In the genomic region with DNA sequence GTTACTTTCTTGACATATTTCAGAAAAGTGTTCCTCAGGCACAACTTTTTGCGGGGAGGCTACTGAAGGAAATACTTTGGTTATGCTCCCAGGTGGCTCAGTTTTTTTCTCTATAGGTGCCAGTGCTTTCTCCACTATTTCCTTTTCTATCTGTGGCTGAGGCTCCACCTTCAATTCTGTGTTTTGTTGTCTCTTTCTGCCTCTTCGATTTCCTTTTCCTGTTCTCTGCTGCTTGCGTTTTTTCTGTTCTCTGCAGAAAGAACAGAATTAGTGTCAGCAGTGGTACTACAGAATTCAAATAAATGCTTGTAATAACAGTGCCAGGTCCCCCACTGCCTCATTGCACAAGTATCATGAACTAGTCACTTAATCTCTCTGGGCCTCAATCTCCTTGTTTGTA, we compare ENCODE assay signal across 30 cellular contexts. TPM values are rescaled to one million over a fixed set of nuclear protein-coding genes. Genes with fewer than 3 reads are reported as not detected.
DNase-seq lines count a peak whose midpoint lies in the region; ATAC-seq, FAIRE-seq and TF ChIP-seq lines count a peak whose summit lies in the region.
"Had no signal": no experiment of that assay in that cellular context is flagged by ENCODE, and none has a peak within 500 bp of the region (broad histone marks: within the 10 kb centered on the region; RNA-seq: fewer than 3 reads in every experiment).

No MANE protein-coding gene starts in this region.

- peak overlapping the region in 1 of 2 donors; percentile 30 for H3K27ac ChIP-seq in small intestine (ENCODE audit: low read depth in 1 of 2, low read length in 1 of 2)
- H3K27ac ChIP-seq: adrenal gland, C4-2B, lower lobe of right lung, SK-N-MC had no signal

- peak overlapping the region; percentile 81 for H3K4me2 ChIP-seq in Loucy (ENCODE audit: low read depth, low read length, poor library complexity, severe bottlenecking)

- H3K27ac Mint-ChIP-seq in activated naive CD4-positive, alpha-beta T cell treated with anti-CD3 and anti-CD28 coated beads, Interleukin-2, amount 50 U/mL, for 72 hours, result peak overlapping the region; percentile 76 to 91
- H3K27ac Mint-ChIP-seq in stimulated activated naive B cell treated with anti-CD40 and anti-IgM and Interleukin-4, amounts not matched to agents 10 μg/mL and 1 μg/mL and 100 μg/mL, for 72 hours, result no peak overlapping the region
- no peak overlapping the region for H3K27ac Mint-ChIP-seq in progenitor cell of endocrine pancreas

- ATAC-seq in activated T-cell treated with anti-CD3 and anti-CD28 coated beads, Interleukin-2, amount 50 U/mL, for 4 hours, result peak; percentile 46 to 56
- ATAC-seq in activated naive CD4-positive, alpha-beta T cell treated with anti-CD3 and anti-CD28 coated beads, Interleukin-2, amount 50 U/mL, for 72 hours, result peak; percentile 26 to 47
- ATAC-seq in stimulated activated naive B cell treated with anti-CD40 and anti-IgM and Interleukin-4, amounts not matched to agents 10 μg/mL and 1 μg/mL and 100 μg/mL, for 72 hours (replicated peaks), result no peak
- ATAC-seq: lower lobe of right lung had no signal

- H3K9me3 ChIP-seq in Loucy (ENCODE audit: insufficient read depth, low read depth, low read length), result no peaks in the 10 kb centered on the region
- H3K9me3 ChIP-seq in small intestine (ENCODE audit: control insufficient read depth, low read depth), result no peaks in the 10 kb centered on the region
- H3K9me3 ChIP-seq: adrenal gland, lower lobe of right lung had no signal

- intact Hi-C loops in lower leg skin (cut with DNase I; ENCODE audit: low total_unique reads), result no loop called here

- H3K79me2 ChIP-seq in Loucy (ENCODE audit: insufficient read depth, low read length), result peaks cover 91% of the 10 kb centered on the region

- peak overlapping the region; percentile 47 for H3K4me3 Mint-ChIP-seq in activated T-cell treated with anti-CD3 and anti-CD28 coated beads, Interleukin-2, amount 50 U/mL, for 4 hours
- H3K4me3 Mint-ChIP-seq in stimulated activated naive B cell treated with anti-CD40 and anti-IgM and Interleukin-4, amounts not matched to agents 10 μg/mL and 1 μg/mL and 100 μg/mL, for 72 hours, result no peak overlapping the region
- H3K4me3 Mint-ChIP-seq in progenitor cell of endocrine pancreas (ENCODE audit: low read depth), result no peak overlapping the region

- H3K36me3 ChIP-seq in Loucy (ENCODE audit: insufficient read depth, low read length) (peaks cover 33% of the 10 kb centered on the region; the same call in 1 of the 2 replicates), small intestine (ENCODE audit: control insufficient read depth in 2 of 2, insufficient read depth in 2 of 2, low read length in 2 of 2) (no peaks in the 10 kb centered on the region)
- H3K36me3 ChIP-seq: adrenal gland, lower lobe of right lung had no signal

- peaks cover 74% of the 10 kb centered on the region for H3K4me1 ChIP-seq in Loucy (ENCODE audit: insufficient read depth, low read length, poor library complexity, severe bottlenecking)
- H3K4me1 ChIP-seq in small intestine (ENCODE audit: control insufficient read depth in 2 of 2, insufficient read depth in 1 of 2, low read depth in 1 of 2, low read length in 1 of 2), result no peaks in the 10 kb centered on the region
- H3K4me1 ChIP-seq: adrenal gland, lower lobe of right lung had no signal

- no peak overlapping the region for H2AFZ ChIP-seq in Loucy (ENCODE audit: low read length)

- peaks cover 17% of the 10 kb centered on the region for H4K20me1 ChIP-seq in Loucy (ENCODE audit: insufficient read depth, low read length, poor library complexity, severe bottlenecking)

- no peaks in the 10 kb centered on the region for H3K36me3 Mint-ChIP-seq in activated T-cell treated with anti-CD3 and anti-CD28 coated beads, Interleukin-2, amount 50 U/mL, for 4 hours (ENCODE audit: insufficient read depth)
- H3K36me3 Mint-ChIP-seq in activated naive CD4-positive, alpha-beta T cell treated with anti-CD3 and anti-CD28 coated beads, Interleukin-2, amount 50 U/mL, for 72 hours, result no peaks in the 10 kb centered on the region
- no peaks in the 10 kb centered on the region for H3K36me3 Mint-ChIP-seq in stimulated activated naive B cell treated with anti-CD40 and anti-IgM and Interleukin-4, amounts not matched to agents 10 μg/mL and 1 μg/mL and 100 μg/mL, for 72 hours
- H3K36me3 Mint-ChIP-seq in progenitor cell of endocrine pancreas (ENCODE audit: insufficient read depth), result no peaks in the 10 kb centered on the region

- no peaks in the 10 kb centered on the region for H3K27me3 Mint-ChIP-seq in activated T-cell treated with anti-CD3 and anti-CD28 coated beads, Interleukin-2, amount 50 U/mL, for 4 hours (ENCODE audit: low read depth)
- peaks cover 9 to 15% of the 10 kb centered on the region in 2 donors for H3K27me3 Mint-ChIP-seq in stimulated activated naive B cell treated with anti-CD40 and anti-IgM and Interleukin-4, amounts not matched to agents 10 μg/mL and 1 μg/mL and 100 μg/mL, for 72 hours
- peaks cover 78% of the 10 kb centered on the region for H3K27me3 Mint-ChIP-seq in progenitor cell of endocrine pancreas

- no peak for FAIRE-seq in small intestine (lab: Jason Lieb, UNC)

- H3F3A ChIP-seq in Loucy (ENCODE audit: low read depth), result peaks cover 13% of the 10 kb centered on the region; the same call in 1 of the 2 replicates

- peak overlapping the region; percentile 60 for H3K9ac ChIP-seq in Loucy (ENCODE audit: low read depth, low read length, poor library complexity, severe bottlenecking)

- 45 to 60% (median 57%) methylated on average over 3 of the region's 3 CpGs for WGBS in small intestine, 3 donors
- WGBS in lower leg skin, 2 donors, result 62 to 64% methylated on average over 3 of the region's 3 CpGs

- no peak for TF ChIP-seq POLR2A in lower leg skin (IDR thresholded peaks at IDR 0.05)

- no peaks in the 10 kb centered on the region for H3K9me3 Mint-ChIP-seq in activated T-cell treated with anti-CD3 and anti-CD28 coated beads, Interleukin-2, amount 50 U/mL, for 4 hours
- H3K9me3 Mint-ChIP-seq in activated naive CD4-positive, alpha-beta T cell treated with anti-CD3 and anti-CD28 coated beads, Interleukin-2, amount 50 U/mL, for 72 hours, result no peaks in the 10 kb centered on the region
- no peaks in the 10 kb centered on the region for H3K9me3 Mint-ChIP-seq in stimulated activated naive B cell treated with anti-CD40 and anti-IgM and Interleukin-4, amounts not matched to agents 10 μg/mL and 1 μg/mL and 100 μg/mL, for 72 hours
- no peaks in the 10 kb centered on the region for H3K9me3 Mint-ChIP-seq in progenitor cell of endocrine pancreas (ENCODE audit: low read depth)

- TF ChIP-seq CTCF in Loucy (conservative IDR thresholded peaks at IDR 0.05; ENCODE audit: low read length) (no peak), lower leg skin (IDR thresholded peaks at IDR 0.05) (no peak), progenitor cell of endocrine pancreas (IDR thresholded peaks at IDR 0.05; ENCODE audit: unreplicated experiment) (no peak)

- H3K4me3 ChIP-seq in Loucy (ENCODE audit: low read length, poor library complexity, severe bottlenecking) (peak overlapping the region; percentile 70), small intestine (ENCODE audit: low read depth in 1 of 2, low read length in 2 of 2) (no peak overlapping the region), lower leg skin (ENCODE audit: low read depth, poor library complexity, severe bottlenecking) (no peak overlapping the region)
- H3K4me3 ChIP-seq: adrenal gland, lower lobe of right lung, SK-N-MC had no signal

- no peaks in the 10 kb centered on the region for H3K9me2 ChIP-seq in Loucy (replicated peaks; ENCODE audit: low read depth, low read length)

- H3K27me3 ChIP-seq in Loucy (ENCODE audit: insufficient read depth, low read length, poor library complexity, severe bottlenecking) (no peaks in the 10 kb centered on the region), small intestine (ENCODE audit: control insufficient read depth in 2 of 2, insufficient read depth in 2 of 2, low read length in 2 of 2) (peaks cover 0 to 5% of the 10 kb centered on the region in 2 donors)

- no peak for DNase-seq in activated T-cell treated with anti-CD3 and anti-CD28 coated beads, Interleukin-2, amount 50 U/mL, for 4 hours
- no peak for DNase-seq in activated T-cell treated with anti-CD3 and anti-CD28 coated beads, Interleukin-2, amount 50 U/mL, for 48 hours
- no peak for DNase-seq in activated naive CD4-positive, alpha-beta T cell treated with anti-CD3 and anti-CD28 coated beads, Interleukin-2, amount 50 U/mL, for 72 hours (ENCODE audit: low spot score in 2 of 2)
- DNase-seq in small intestine (peak; percentile 21), lower leg skin (ENCODE audit: low spot score in 2 of 2) (no peak), progenitor cell of endocrine pancreas (ENCODE audit: low spot score, unreplicated experiment) (no peak)
- no peak for DNase-seq in stimulated activated naive B cell treated with anti-CD40 and anti-IgM and Interleukin-4, amounts not matched to agents 10 μg/mL and 1 μg/mL and 100 μg/mL, for 72 hours
- DNase-seq: activated CD4-positive, CD25-positive, alpha-beta regulatory T cell; activated CD8-positive, alpha-beta memory T cell treated with anti-CD3 and anti-CD28 coated beads, Interleukin-2, amount 50 U/mL, for 4 hours; adrenal gland; dermis blood vessel endothelial cell; DMS153; foreskin fibroblast; hypothalamus; islet precursor cell; lower lobe of right lung; NCI-H1436; NCI-H524 treated with DMSO at 0.1 percent for 48 hours; nucleus accumbens; stimulated activated CD4-positive, alpha-beta T cell treated with anti-CD3 and anti-CD28 coated beads, Interleukin-12 subunit alpha, Interleukin-12 subunit beta, amount 100 ng/mL, for 4 hours; stimulated activated CD8-positive, alpha-beta memory T cell treated with anti-CD3 and anti-CD28 coated beads, Interleukin-4, amount 100 ng/mL, for 48 hours; T-helper 9 cell had no signal

- H3K4me1 Mint-ChIP-seq in activated T-cell treated with anti-CD3 and anti-CD28 coated beads, Interleukin-2, amount 50 U/mL, for 4 hours (ENCODE audit: low read depth), result peaks cover 37% of the 10 kb centered on the region
- peaks cover 0 to 3% of the 10 kb centered on the region in 2 donors for H3K4me1 Mint-ChIP-seq in stimulated activated naive B cell treated with anti-CD40 and anti-IgM and Interleukin-4, amounts not matched to agents 10 μg/mL and 1 μg/mL and 100 μg/mL, for 72 hours
- no peaks in the 10 kb centered on the region for H3K4me1 Mint-ChIP-seq in progenitor cell of endocrine pancreas (ENCODE audit: low read depth)

RNA-seq across cellular contexts. Expression of gene HEMGN, which starts 7.0 kb away (rescaled TPM):
- total RNA-seq in activated T-cell treated with anti-CD3 and anti-CD28 coated beads, Interleukin-2, amount 50 U/mL, for 4 hours, result under 1 TPM; 0.46 to 0.61 (median 0.46) TPM
- total RNA-seq in activated naive CD4-positive, alpha-beta T cell treated with anti-CD3 and anti-CD28 coated beads, Interleukin-2, amount 50 U/mL, for 72 hours, result 1 to 10 TPM; 1.9 to 2.1 TPM
- under 1 TPM in 1 of 3 donors, not detected in 2; 0.03 TPM for polyA plus RNA-seq in small intestine
- under 1 TPM in 1 of 4 donors, not detected in 3; 0.08 TPM for total RNA-seq in lower leg skin
- total RNA-seq in progenitor cell of endocrine pancreas, result not detected in 2 replicates
- total RNA-seq: A673, dermis blood vessel endothelial cell, epithelial cell of proximal tubule, M059J, renal cortical epithelial cell, RPMI7951 had no signal
- polyA plus RNA-seq: adrenal gland had no signal

RNA-seq across cellular contexts. Expression of gene TRMO, which starts 8.7 kb away (rescaled TPM):
- 10 to 100 TPM; 12.3 to 16.9 (median 16.0) TPM for total RNA-seq in activated T-cell treated with anti-CD3 and anti-CD28 coated beads, Interleukin-2, amount 50 U/mL, for 4 hours
- total RNA-seq in activated naive CD4-positive, alpha-beta T cell treated with anti-CD3 and anti-CD28 coated beads, Interleukin-2, amount 50 U/mL, for 72 hours, result 10 to 100 TPM; 16.3 to 16.9 TPM
- polyA plus RNA-seq in small intestine, result 10 to 100 TPM in 1 of 3 donors, 1 to 10 TPM in 2; 6.2 to 10.8 (median 9.2) TPM
- total RNA-seq in lower leg skin (10 to 100 TPM; 28.6 to 51.6 (median 38.7) TPM), progenitor cell of endocrine pancreas (14.2 and 15.6 TPM in 2 replicates)

RNA-seq across cellular contexts. Expression of gene ANP32B, which starts 52.2 kb away (rescaled TPM):
- 100 to 1,000 TPM; 307 to 343 (median 326) TPM for total RNA-seq in activated T-cell treated with anti-CD3 and anti-CD28 coated beads, Interleukin-2, amount 50 U/mL, for 4 hours
- 100 to 1,000 TPM; 255 to 315 TPM for total RNA-seq in activated naive CD4-positive, alpha-beta T cell treated with anti-CD3 and anti-CD28 coated beads, Interleukin-2, amount 50 U/mL, for 72 hours
- polyA plus RNA-seq in small intestine, result 100 to 1,000 TPM; 106 to 188 (median 176) TPM
- total RNA-seq in lower leg skin (10 to 100 TPM; 27.4 to 56.3 (median 39.0) TPM), progenitor cell of endocrine pancreas (153 and 156 TPM in 2 replicates)

Comparison
In these comparisons a context has a peak if more than half of its experiments do, and no peak if none do; other contexts are left out.
1. ATAC-seq: peak in activated T-cell treated with anti-CD3 and anti-CD28 coated beads, Interleukin-2, amount 50 U/mL, for 4 hours (2 of 2) and activated naive CD4-positive, alpha-beta T cell treated with anti-CD3 and anti-CD28 coated beads, Interleukin-2, amount 50 U/mL, for 72 hours (2 of 2); none in stimulated activated naive B cell treated with anti-CD40 and anti-IgM and Interleukin-4, amounts not matched to agents 10 μg/mL and 1 μg/mL and 100 μg/mL, for 72 hours (0 of 2).
2. H3K27ac Mint-ChIP-seq: peak in activated naive CD4-positive, alpha-beta T cell treated with anti-CD3 and anti-CD28 coated beads, Interleukin-2, amount 50 U/mL, for 72 hours (2 of 2); none in stimulated activated naive B cell treated with anti-CD40 and anti-IgM and Interleukin-4, amounts not matched to agents 10 μg/mL and 1 μg/mL and 100 μg/mL, for 72 hours (single experiment) and progenitor cell of endocrine pancreas (single experiment).